8 cellular contexts compared by ENCODE assay signal in the genomic region with DNA sequence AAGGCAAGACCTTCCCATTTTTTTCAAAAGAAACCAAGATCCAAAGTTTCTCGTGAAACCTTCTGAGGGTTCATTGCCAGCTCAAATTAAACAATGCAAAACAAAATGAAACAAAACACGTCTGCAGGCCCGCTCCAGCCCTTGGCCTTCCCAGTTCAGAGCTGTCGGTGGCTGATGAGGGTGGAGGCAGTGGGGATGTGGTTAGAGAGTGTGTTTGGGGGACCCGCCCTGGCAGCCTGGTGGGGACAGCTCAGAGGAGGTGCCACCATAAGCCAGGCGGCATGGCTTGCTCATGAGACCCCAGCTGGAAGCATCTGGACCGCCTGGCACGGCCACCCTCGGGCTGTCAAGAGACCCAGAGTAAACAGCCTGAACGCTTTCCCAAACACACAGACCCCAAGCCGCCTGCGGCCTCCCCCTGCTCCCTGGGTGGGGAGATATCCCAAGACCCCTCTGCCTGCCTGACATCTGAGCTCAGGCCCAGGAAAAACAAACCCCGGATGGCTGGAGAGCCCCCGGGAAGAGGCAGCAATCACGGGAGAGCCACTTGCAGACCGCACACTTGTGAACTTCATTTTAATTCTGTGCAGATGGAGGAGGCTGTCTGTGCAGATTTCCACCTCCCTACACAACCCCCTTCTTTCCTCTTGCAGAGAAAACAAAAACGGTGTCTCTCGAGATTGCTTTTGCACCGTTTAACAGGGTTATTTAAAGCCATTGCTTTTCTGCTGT. TPM values are rescaled to one million over a fixed set of nuclear protein-coding genes. Genes with fewer than 3 reads are reported as not detected.
A peak's percentile ranks its signal among the peaks of the same experiment; 100 is the strongest.
DNase-seq lines count a peak whose midpoint lies in the region; ATAC-seq and TF ChIP-seq lines count a peak whose summit lies in the region.

No MANE protein-coding gene starts in this region.

- intact Hi-C loops in esophagus muscularis mucosa (cut with DNase I): no loop called here
- intact Hi-C loops in lower leg skin (cut with DNase I; ENCODE audit: low total_unique reads): no loop called here

- no peak overlapping the region for H4K8ac ChIP-seq in mesendoderm (ENCODE audit: low read depth, low read length)

- H3K9me3 Mint-ChIP-seq in HFFc6: no peaks in the 10 kb centered on the region

- no peak overlapping the region for H3K23ac ChIP-seq in mesendoderm (ENCODE audit: low read length)

- H3K27ac Mint-ChIP-seq in HFFc6: peak overlapping the region; percentile 76

- H4K5ac ChIP-seq in mesendoderm (ENCODE audit: low read length): no peak overlapping the region

- H2BK5ac ChIP-seq in mesendoderm (ENCODE audit: low read length): no peak overlapping the region

- no peak for TF ChIP-seq POLR2A in esophagus muscularis mucosa (IDR thresholded peaks at IDR 0.05; ENCODE audit: low read depth)
- no peak for TF ChIP-seq POLR2A in lower leg skin (IDR thresholded peaks at IDR 0.05)

- H2AK5ac ChIP-seq in mesendoderm (ENCODE audit: low read length): no peak overlapping the region

- no peak overlapping the region for H3K9ac ChIP-seq in mesendoderm (ENCODE audit: low read length)

- no peaks in the 10 kb centered on the region; the same call in 1 of the 2 replicates for H3K27me3 Mint-ChIP-seq in HFFc6 (ENCODE audit: insufficient read depth)

- H2BK15ac ChIP-seq in mesendoderm (replicated peaks; ENCODE audit: low read depth): no peak overlapping the region

- no peak for DNase-seq in HFFc6
- peak; percentile 23 to 24 for DNase-seq in activated CD4-positive, alpha-beta T cell treated with anti-CD3 and anti-CD28 coated beads, Interleukin-2, amount 50 U/mL, for 4 hours
- DNase-seq in esophagus muscularis mucosa (ENCODE audit: extremely low spot score): no peak
- DNase-seq in stimulated activated CD4-positive, alpha-beta T cell treated with anti-CD3 and anti-CD28 coated beads, Interleukin-4, amount 100 ng/mL, for 4 hours: peak; percentile 21 to 22
- no peak for DNase-seq in globus pallidus (ENCODE audit: low spot score)
- DNase-seq in mesendoderm: no peak
- no peak for DNase-seq in lower leg skin (ENCODE audit: low spot score in 2 of 2)

- H3K4me1 ChIP-seq in esophagus muscularis mucosa: peaks cover 0 to 14% (median 13%) of the 10 kb centered on the region in 4 donors
- no peaks in the 10 kb centered on the region for H3K4me1 ChIP-seq in mesendoderm (ENCODE audit: control insufficient read depth, low read depth, low read length)

- TF ChIP-seq EP300 in esophagus muscularis mucosa (IDR thresholded peaks at IDR 0.05): no peak

- H3K4me3 ChIP-seq in esophagus muscularis mucosa (peak overlapping the region; percentile 29 to 34 (median 30)), mesendoderm (ENCODE audit: low read length) (no peak overlapping the region), lower leg skin (ENCODE audit: low read depth, poor library complexity, severe bottlenecking) (no peak overlapping the region)

- no peaks in the 10 kb centered on the region for H3K27me3 ChIP-seq in esophagus muscularis mucosa
- H3K27me3 ChIP-seq in mesendoderm (ENCODE audit: insufficient read depth, low read length, poor library complexity): no peaks in the 10 kb centered on the region

- no peak overlapping the region for H2BK120ac ChIP-seq in mesendoderm (ENCODE audit: low read depth, low read length)

- no peaks in the 10 kb centered on the region for H3K79me1 ChIP-seq in mesendoderm (ENCODE audit: low read length)

- H3K27ac ChIP-seq in esophagus muscularis mucosa (replicated peaks in 1 of 4) (peak overlapping the region; percentile 25 to 60 (median 59)), mesendoderm (ENCODE audit: low read depth, low read length) (no peak overlapping the region)

- H3K4me3 Mint-ChIP-seq in HFFc6: peak overlapping the region; percentile 79

- no peak overlapping the region for H3K4ac ChIP-seq in mesendoderm (ENCODE audit: low read depth, low read length)

- peaks cover 3% of the 10 kb centered on the region; the same call in 1 of the 2 replicates for H3K36me3 Mint-ChIP-seq in HFFc6 (ENCODE audit: low read depth)

- H3K4me2 ChIP-seq in mesendoderm (ENCODE audit: low read length): no peak overlapping the region

- ATAC-seq in HG03457 (IDR thresholded peaks at IDR 0.05; ENCODE audit: unreplicated experiment): no peak

- TF ChIP-seq CTCF in HFFc6 (IDR thresholded peaks at IDR 0.05): no peak
- no peak for TF ChIP-seq CTCF in esophagus muscularis mucosa (IDR thresholded peaks at IDR 0.05)
- no peak for TF ChIP-seq CTCF in lower leg skin (IDR thresholded peaks at IDR 0.05)

- H3K56ac ChIP-seq in mesendoderm (ENCODE audit: low read length): no peak overlapping the region

- 37% methylated on average over 14 of the region's 19 CpGs for WGBS in esophagus muscularis mucosa
- WGBS in mesendoderm (ENCODE audit: extremely low coverage, insufficient coverage, low lambda C conversion rate): no CpG with 5 or more reads among the region's 19 CpGs
- WGBS in lower leg skin, 2 donors: 44 to 49% methylated on average over 13 to 19 of the region's 19 CpGs

- no peaks in the 10 kb centered on the region for H3K79me2 ChIP-seq in mesendoderm (ENCODE audit: control insufficient read depth, insufficient read depth, low read length)

- H3K9me3 ChIP-seq in esophagus muscularis mucosa: no peaks in the 10 kb centered on the region

- no peak overlapping the region for H3K18ac ChIP-seq in mesendoderm (ENCODE audit: low read length)

- no peaks in the 10 kb centered on the region for H3K36me3 ChIP-seq in esophagus muscularis mucosa
- H3K36me3 ChIP-seq in mesendoderm (ENCODE audit: control insufficient read depth, insufficient read depth, low read length): no peaks in the 10 kb centered on the region

- H3K4me1 Mint-ChIP-seq in HFFc6 (ENCODE audit: low read depth): peaks cover 40% of the 10 kb centered on the region

RNA-seq across cellular contexts. Expression of a gene that starts 35.4 kb away (rescaled TPM):
- total RNA-seq in HFFc6 (2021; fragmentation: NEBNext Ultra II Directional; extraction: Animal tissue kit (Norgen Biotek cat#: 25700)): 100 to 1,000 TPM; 114 to 143 (median 135) TPM
- total RNA-seq in esophagus muscularis mucosa: 10 to 100 TPM; 28.7 to 88.3 (median 36.8) TPM
- 69.9 TPM for polyA plus RNA-seq in mesendoderm (2013, experiment 1 of 2)
- 73.4 TPM for polyA plus RNA-seq in mesendoderm (2013, experiment 2 of 2)
- 10 to 100 TPM; 54.9 to 84.2 (median 67.7) TPM for total RNA-seq in lower leg skin

RNA-seq across cellular contexts. Expression of a gene that starts 46.2 kb away (rescaled TPM):
- total RNA-seq in HFFc6 (2021; fragmentation: NEBNext Ultra II Directional; extraction: Animal tissue kit (Norgen Biotek cat#: 25700)): 1 to 10 TPM; 4.6 to 7.6 (median 6.5) TPM
- total RNA-seq in esophagus muscularis mucosa (10 to 100 TPM; 30.7 to 66.9 (median 33.6) TPM), lower leg skin (10 to 100 TPM; 15.4 to 30.2 (median 20.6) TPM)
- polyA plus RNA-seq in mesendoderm (2013, experiment 1 of 2): 30.3 TPM
- polyA plus RNA-seq in mesendoderm (2013, experiment 2 of 2): 30.0 TPM

Comparison
In these comparisons a context has a peak if more than half of its experiments do, and no peak if none do; other contexts are left out.
1. DNase-seq: peak in activated CD4-positive, alpha-beta T cell treated with anti-CD3 and anti-CD28 coated beads, Interleukin-2, amount 50 U/mL, for 4 hours (2 of 2) and stimulated activated CD4-positive, alpha-beta T cell treated with anti-CD3 and anti-CD28 coated beads, Interleukin-4, amount 100 ng/mL, for 4 hours (2 of 2); none in HFFc6 (single experiment), esophagus muscularis mucosa (single experiment), globus pallidus (single experiment), mesendoderm (single experiment) and lower leg skin (0 of 2).
2. H3K4me3 ChIP-seq: peak in esophagus muscularis mucosa (4 of 4); none in mesendoderm (single experiment) and lower leg skin (single experiment).